In genomic region chr19:58451358-58452101, GRCh38 we compare ENCODE assay signal across 8 cellular contexts. TPM values are rescaled to one million over a fixed set of nuclear protein-coding genes. Genes with fewer than 3 reads are reported as not detected.
DNase-seq lines count a peak whose midpoint lies in the region; ATAC-seq and TF ChIP-seq lines count a peak whose summit lies in the region.

ZNF324B (plus strand) TSS chr19:58451622; CDS start chr19:58453702, 2,080 bp downstream.

- peaks cover 28% of the 10 kb centered on the region for H3K27me3 Mint-ChIP-seq in CD4-positive, alpha-beta T cell

- POLR2A ChIA-PET in CD4-positive, alpha-beta T cell (lab: Charles Lee), result interaction anchor here (0.5 to 1.5 kb wide), 13 partner anchors 11 to 702 kb away, joined by 3 to 24 read pairs (median 3); partner anchors contain the start of genes TRIM28, ZNF132, ZNF497 and ZNF552

- peaks cover 4% of the 10 kb centered on the region for H3K9me3 Mint-ChIP-seq in CD4-positive, alpha-beta T cell

- intact Hi-C loops in CD4-positive, alpha-beta T cell (cut with DNase I, micrococcal nuclease), result loop anchor here (1.0 to 5.0 kb wide), 5 partner anchors 11 to 144 kb away; partner anchors contain the start of genes ZNF132 (in 2 of the 2), ZNF584 (in 2 of the 2) and ERVK3-1 (in 1 of the 2)
- intact Hi-C loops in lower leg skin (cut with DNase I; ENCODE audit: low total_unique reads), result no loop called here

- peaks cover 30% of the 10 kb centered on the region for H3K36me3 Mint-ChIP-seq in CD4-positive, alpha-beta T cell (ENCODE audit: low read depth)

- peak within 1 kb of the TSS; percentile 85 for H3K4me3 Mint-ChIP-seq in CD4-positive, alpha-beta T cell

- peak within 1 kb of the TSS; percentile 61 for H3K27ac ChIP-seq in CD4-positive, alpha-beta T cell (ENCODE audit: low read depth, low read length)
- H3K27ac ChIP-seq in duodenal mucosa (ENCODE audit: low read depth, low read length), result peak within 1 kb of the TSS; percentile 10

- TF ChIP-seq POLR2A in lower leg skin (IDR thresholded peaks at IDR 0.05), result no peak

- H3K4me3 ChIP-seq in duodenal mucosa (ENCODE audit: low read depth in 1 of 2, low read length in 2 of 2) (peak within 1 kb of the TSS; percentile 79 to 82), lower leg skin (ENCODE audit: low read depth, poor library complexity, severe bottlenecking) (peak within 1 kb of the TSS; percentile 79)

- peak within 1 kb of the TSS; percentile 26 to 64 for H3K9ac ChIP-seq in duodenal mucosa (ENCODE audit: low read depth in 1 of 2, low read length in 2 of 2)

- H3K4me1 Mint-ChIP-seq in CD4-positive, alpha-beta T cell (ENCODE audit: low read depth), result peaks cover 21% of the 10 kb centered on the region

- TF ChIP-seq CTCF in CD4-positive, alpha-beta T cell (IDR thresholded peaks at IDR 0.05), result no peak
- no peak for TF ChIP-seq CTCF in lower leg skin (IDR thresholded peaks at IDR 0.05)

- H3K27ac Mint-ChIP-seq in CD4-positive, alpha-beta T cell, result peak within 1 kb of the TSS; percentile 63

- CTCF ChIA-PET in CD4-positive, alpha-beta T cell (lab: Charles Lee), result interaction anchor here (1.1 to 2.6 kb wide), 2 partner anchors 63 to 68 kb away, joined by 3 to 10 read pairs; partner anchors contain the start of gene ZBTB45

- peak; percentile 92 to 97 (median 95) for DNase-seq in CD4-positive, alpha-beta T cell
- peak; percentile 99 for DNase-seq in NCI-H82 (lab: John Stamatoyannopoulos, UW)
- peak; percentile 96 to 98 for DNase-seq in activated CD4-positive, alpha-beta T cell treated with anti-CD3 and anti-CD28 coated beads, Interleukin-2, amount 50 U/mL, for 48 hours
- peak; percentile 94 to 99 for DNase-seq in lower leg skin (ENCODE audit: low spot score in 2 of 2)
- DNase-seq in stimulated activated CD4-positive, alpha-beta T cell treated with anti-CD3 and anti-CD28 coated beads, Interleukin-4, amount 100 ng/mL, for 4 hours, result peak; percentile 95 to 96

- H3K9me3 ChIP-seq in CD4-positive, alpha-beta T cell (ENCODE audit: control insufficient read depth, low read length), result peaks cover 7% of the 10 kb centered on the region
- H3K9me3 ChIP-seq in duodenal mucosa (ENCODE audit: control insufficient read depth in 1 of 2, low read length in 2 of 2), result peaks cover 0 to 12% of the 10 kb centered on the region in 2 donors

- peaks cover 5 to 9% of the 10 kb centered on the region in 2 donors for H3K4me1 ChIP-seq in duodenal mucosa (ENCODE audit: control insufficient read depth in 1 of 2, insufficient read depth in 2 of 2, low read length in 2 of 2)

- peaks cover 4 to 14% of the 10 kb centered on the region in 2 donors for H3K36me3 ChIP-seq in duodenal mucosa (ENCODE audit: control insufficient read depth in 1 of 2, insufficient read depth in 2 of 2, low read length in 2 of 2)

- peak; percentile 97 for ATAC-seq in CD4-positive, alpha-beta T cell (ENCODE audit: poor library complexity)
- ATAC-seq in GM19452 (IDR thresholded peaks at IDR 0.05; ENCODE audit: unreplicated experiment) (peak; percentile 96), HG03575 (IDR thresholded peaks at IDR 0.05; ENCODE audit: extremely low read depth, insufficient number of reproducible peaks, low FRiP score, unreplicated experiment) (peak; percentile 72)

- 0% methylated on average over 8 to 42 of the region's 79 CpGs for WGBS in lower leg skin, 2 donors

- H3K27me3 ChIP-seq in CD4-positive, alpha-beta T cell (ENCODE audit: control insufficient read depth, insufficient read depth, low read length), result peaks cover 16% of the 10 kb centered on the region
- H3K27me3 ChIP-seq in duodenal mucosa (ENCODE audit: control insufficient read depth in 1 of 2, insufficient read depth in 2 of 2, low read length in 2 of 2), result no peaks in the 10 kb centered on the region

RNA-seq across cellular contexts. Expression of gene ZNF324B, which starts in this region (rescaled TPM):
- 1 to 10 TPM; 6.3 to 7.6 TPM for total RNA-seq in CD4-positive, alpha-beta T cell
- 10 to 100 TPM; 15.4 to 21.2 (median 16.6) TPM for total RNA-seq in lower leg skin

Comparison
In these comparisons a context has a peak if more than half of its experiments do, and no peak if none do; other contexts are left out.
1. Peak in every context shown above with its lines: DNase-seq, ATAC-seq, H3K4me3 ChIP-seq and H3K27ac ChIP-seq.